Comparison of ENCODE assay signal across 16 cellular contexts in genomic region chr1:153763365-153764225, GRCh38. TPM values are rescaled to one million over a fixed set of nuclear protein-coding genes. Genes with fewer than 3 reads are reported as not detected.
DNase-seq lines count a peak whose midpoint lies in the region; ATAC-seq and TF ChIP-seq lines count a peak whose summit lies in the region.
"Had no signal": no experiment of that assay in that cellular context is flagged by ENCODE, and none has a peak within 500 bp of the region (broad histone marks: within the 10 kb centered on the region; RNA-seq: fewer than 3 reads in every experiment).

No MANE protein-coding gene starts in this region.

- no peaks in the 10 kb centered on the region for H3K4me1 Mint-ChIP-seq in activated T-cell treated with anti-CD3 and anti-CD28 coated beads, Interleukin-2, amount 50 U/mL, for 24 hours (ENCODE audit: low read depth)
- H3K4me1 Mint-ChIP-seq in activated T-cell treated with anti-CD3 and anti-CD28 coated beads, Interleukin-2, amount 50 U/mL, for 72 hours (ENCODE audit: low read depth), result no peaks in the 10 kb centered on the region
- H3K4me1 Mint-ChIP-seq: activated CD8-positive, alpha-beta memory T cell treated with anti-CD3 and anti-CD28 coated beads, Interleukin-2, amount 10 ng/mL, durations not matched to agents 7 days and 5 days; activated naive CD4-positive, alpha-beta T cell treated with anti-CD3 and anti-CD28 coated beads, Interleukin-2, amount 10 ng/mL, durations not matched to agents 7 days and 5 days had no signal

- no peak for DNase-seq in activated T-cell treated with anti-CD3 and anti-CD28 coated beads, Interleukin-2, amount 50 U/mL, for 24 hours
- no peak for DNase-seq in activated T-cell treated with anti-CD3 and anti-CD28 coated beads, Interleukin-2, amount 50 U/mL, for 72 hours
- DNase-seq in head of caudate nucleus, result peak in 25 of 42 donors; percentile 14 to 75 (median 49)
- no peak for DNase-seq in thyroid gland
- no peak for DNase-seq in RKO (ENCODE audit: low spot score)
- no peak for DNase-seq in HCEC 1CT
- DNase-seq in middle frontal gyrus (ENCODE audit: extremely low spot score, low spot score), result no peak
- DNase-seq: activated CD8-positive, alpha-beta memory T cell treated with anti-CD3 and anti-CD28 coated beads, Interleukin-2, amount 10 ng/mL, durations not matched to agents 7 days and 5 days; activated naive CD4-positive, alpha-beta T cell treated with anti-CD3 and anti-CD28 coated beads, Interleukin-2, amount 10 ng/mL, durations not matched to agents 7 days and 5 days; cerebellar nuclear complex; GOT3; naive thymus-derived CD4-positive, alpha-beta T cell; NK-92 treated with Interleukin-12 subunit alpha and Interleukin-12 subunit beta, amount 100 ng/mL, for 24 hours had no signal

- no peaks in the 10 kb centered on the region for H3K9me3 Mint-ChIP-seq in activated T-cell treated with anti-CD3 and anti-CD28 coated beads, Interleukin-2, amount 50 U/mL, for 24 hours
- no peaks in the 10 kb centered on the region for H3K9me3 Mint-ChIP-seq in activated T-cell treated with anti-CD3 and anti-CD28 coated beads, Interleukin-2, amount 50 U/mL, for 72 hours
- H3K9me3 Mint-ChIP-seq: activated naive CD4-positive, alpha-beta T cell treated with anti-CD3 and anti-CD28 coated beads, Interleukin-2, amount 10 ng/mL, durations not matched to agents 7 days and 5 days; naive thymus-derived CD4-positive, alpha-beta T cell had no signal

- no peak for TF ChIP-seq POLR2A in thyroid gland (IDR thresholded peaks at IDR 0.05)

- peak overlapping the region; percentile 50 for H3K27ac Mint-ChIP-seq in activated T-cell treated with anti-CD3 and anti-CD28 coated beads, Interleukin-2, amount 50 U/mL, for 24 hours
- no peak overlapping the region for H3K27ac Mint-ChIP-seq in activated T-cell treated with anti-CD3 and anti-CD28 coated beads, Interleukin-2, amount 50 U/mL, for 72 hours
- H3K27ac Mint-ChIP-seq: activated CD8-positive, alpha-beta memory T cell treated with anti-CD3 and anti-CD28 coated beads, Interleukin-2, amount 10 ng/mL, durations not matched to agents 7 days and 5 days; activated naive CD4-positive, alpha-beta T cell treated with anti-CD3 and anti-CD28 coated beads, Interleukin-2, amount 10 ng/mL, durations not matched to agents 7 days and 5 days had no signal

- H3K36me3 ChIP-seq in mesodermal cell (ENCODE audit: control insufficient read depth, insufficient read depth, low read length), result peaks cover 92% of the 10 kb centered on the region
- H3K36me3 ChIP-seq in thyroid gland, result peaks cover 57 to 65% of the 10 kb centered on the region in 2 donors

- 84 to 86% methylated on average over 3 of the region's 7 CpGs for WGBS in mesodermal cell (ENCODE audit: insufficient coverage in 2 of 2), 2 experiments
- 81 to 83% methylated on average over 7 of the region's 7 CpGs for WGBS in thyroid gland, 2 donors

- ATAC-seq in activated T-cell treated with anti-CD3 and anti-CD28 coated beads, Interleukin-2, amount 50 U/mL, for 72 hours (replicated peaks in 1 of 2), result no peak
- ATAC-seq: activated CD8-positive, alpha-beta memory T cell treated with anti-CD3 and anti-CD28 coated beads, Interleukin-2, amount 10 ng/mL, durations not matched to agents 7 days and 5 days; naive thymus-derived CD4-positive, alpha-beta T cell; SK-N-SH treated with all-trans-retinoic acid at 6 μM for 48 hours had no signal

- peaks cover 94% of the 10 kb centered on the region for H3K36me3 Mint-ChIP-seq in activated T-cell treated with anti-CD3 and anti-CD28 coated beads, Interleukin-2, amount 50 U/mL, for 24 hours (ENCODE audit: low read depth)
- H3K36me3 Mint-ChIP-seq in activated T-cell treated with anti-CD3 and anti-CD28 coated beads, Interleukin-2, amount 50 U/mL, for 72 hours (ENCODE audit: insufficient read depth in 2 of 2), result peaks cover 10 to 16% of the 10 kb centered on the region in 2 donors

- no peak for TF ChIP-seq CTCF in thyroid gland (IDR thresholded peaks at IDR 0.05)

- H3K4me3 Mint-ChIP-seq in activated T-cell treated with anti-CD3 and anti-CD28 coated beads, Interleukin-2, amount 50 U/mL, for 24 hours, result no peak overlapping the region
- H3K4me3 Mint-ChIP-seq in activated T-cell treated with anti-CD3 and anti-CD28 coated beads, Interleukin-2, amount 50 U/mL, for 72 hours, result no peak overlapping the region
- H3K4me3 Mint-ChIP-seq: activated CD8-positive, alpha-beta memory T cell treated with anti-CD3 and anti-CD28 coated beads, Interleukin-2, amount 10 ng/mL, durations not matched to agents 7 days and 5 days; activated naive CD4-positive, alpha-beta T cell treated with anti-CD3 and anti-CD28 coated beads, Interleukin-2, amount 10 ng/mL, durations not matched to agents 7 days and 5 days; naive thymus-derived CD4-positive, alpha-beta T cell had no signal

- H3K4me3 ChIP-seq in mesodermal cell (ENCODE audit: extremely low read depth, insufficient read depth, low read length, poor library complexity, severe bottlenecking) (no peak overlapping the region), thyroid gland (replicated peaks in 1 of 3) (no peak overlapping the region)
- H3K4me3 ChIP-seq: thoracic aorta had no signal

- H3K9me3 ChIP-seq in mesodermal cell (ENCODE audit: control insufficient read depth, low read length) (no peaks in the 10 kb centered on the region), thyroid gland (no peaks in the 10 kb centered on the region)
- H3K9me3 ChIP-seq: thoracic aorta had no signal

- intact Hi-C loops in head of caudate nucleus (cut with DNase I), result no loop called here
- intact Hi-C loops in thyroid gland (cut with DNase I), result no loop called here

- no peaks in the 10 kb centered on the region for H3K27me3 Mint-ChIP-seq in activated T-cell treated with anti-CD3 and anti-CD28 coated beads, Interleukin-2, amount 50 U/mL, for 24 hours
- no peaks in the 10 kb centered on the region for H3K27me3 Mint-ChIP-seq in activated T-cell treated with anti-CD3 and anti-CD28 coated beads, Interleukin-2, amount 50 U/mL, for 72 hours (ENCODE audit: low read depth)
- H3K27me3 Mint-ChIP-seq: activated CD8-positive, alpha-beta memory T cell treated with anti-CD3 and anti-CD28 coated beads, Interleukin-2, amount 10 ng/mL, durations not matched to agents 7 days and 5 days; activated naive CD4-positive, alpha-beta T cell treated with anti-CD3 and anti-CD28 coated beads, Interleukin-2, amount 10 ng/mL, durations not matched to agents 7 days and 5 days; naive thymus-derived CD4-positive, alpha-beta T cell had no signal

- no peaks in the 10 kb centered on the region for H3K27me3 ChIP-seq in thyroid gland

- H3K4me1 ChIP-seq in mesodermal cell (ENCODE audit: control insufficient read depth, insufficient read depth, low read length, poor library complexity, severe bottlenecking) (peaks cover 8% of the 10 kb centered on the region), thyroid gland (no peaks in the 10 kb centered on the region)

- H3K27ac ChIP-seq in mesodermal cell (ENCODE audit: low read depth, low read length, severe bottlenecking) (peak overlapping the region; percentile 41), thyroid gland (peak overlapping the region in 2 of 3 donors; percentile 3 to 34)

RNA-seq across cellular contexts. Expression of gene SLC27A3, which starts 11.6 kb away (rescaled TPM):
- 1 to 10 TPM; 5.6 to 8.3 TPM for total RNA-seq in activated T-cell treated with anti-CD3 and anti-CD28 coated beads, Interleukin-2, amount 50 U/mL, for 72 hours
- 38.5 TPM for polyA plus RNA-seq in mesodermal cell (2013, experiment 1 of 2)
- polyA plus RNA-seq in mesodermal cell (2013, experiment 2 of 2), result 29.9 TPM
- 10 to 100 TPM; 14.4 to 32.5 (median 23.2) TPM for total RNA-seq in thyroid gland

RNA-seq across cellular contexts. Expression of gene INTS3, which starts 35.7 kb away (rescaled TPM):
- total RNA-seq in activated T-cell treated with anti-CD3 and anti-CD28 coated beads, Interleukin-2, amount 50 U/mL, for 72 hours, result 10 to 100 TPM; 62.6 to 70.8 TPM
- 56.7 TPM for polyA plus RNA-seq in mesodermal cell (2013, experiment 1 of 2)
- polyA plus RNA-seq in mesodermal cell (2013, experiment 2 of 2), result 50.1 TPM
- total RNA-seq in thyroid gland, result 10 to 100 TPM; 50.0 to 60.9 (median 56.3) TPM

Comparison
In these comparisons a context has a peak if more than half of its experiments do, and no peak if none do; other contexts are left out.
1. DNase-seq: peak in head of caudate nucleus (25 of 42); none in activated T-cell treated with anti-CD3 and anti-CD28 coated beads, Interleukin-2, amount 50 U/mL, for 24 hours (single experiment), activated T-cell treated with anti-CD3 and anti-CD28 coated beads, Interleukin-2, amount 50 U/mL, for 72 hours (0 of 2), thyroid gland (0 of 2), RKO (single experiment), HCEC 1CT (single experiment) and middle frontal gyrus (single experiment).